In the genomic region with DNA sequence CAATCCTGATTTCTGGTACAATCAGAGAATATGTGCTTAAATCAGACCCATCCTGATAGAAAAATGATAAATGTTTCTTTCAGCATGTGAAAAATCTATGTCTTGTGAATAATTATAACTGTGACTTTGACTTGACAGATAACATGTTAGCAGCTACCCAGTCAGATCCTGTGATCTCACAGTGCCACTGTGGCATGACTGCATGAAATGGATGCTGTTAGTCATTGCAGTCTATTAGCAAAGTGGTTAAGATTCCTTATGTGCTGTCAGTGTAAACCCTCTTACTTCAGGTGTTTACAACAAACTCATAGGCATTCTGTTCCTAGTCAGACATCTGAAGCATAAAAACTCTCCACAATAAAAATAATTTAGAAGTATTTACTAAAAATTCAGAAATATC, we compare ENCODE assay signal across 11 cellular contexts.
DNase-seq lines count a peak whose midpoint lies in the region; ATAC-seq lines count a peak whose summit lies in the region.
"Had no signal": no experiment of that assay in that cellular context is flagged by ENCODE, and none has a peak within 500 bp of the region (broad histone marks: within the 10 kb centered on the region; RNA-seq: fewer than 3 reads in every experiment).

No MANE protein-coding gene starts in this region.

- peak overlapping the region; percentile 70 for H3K9ac ChIP-seq in mesenchymal stem cell (ENCODE audit: low read length)

- no peaks in the 10 kb centered on the region for H3K4me1 ChIP-seq in mesenchymal stem cell (ENCODE audit: control insufficient read depth, insufficient read depth, low read depth, low read length)

- H3K23ac ChIP-seq in mesenchymal stem cell (ENCODE audit: low read length in 2 of 2): no peak overlapping the region

- H2AK5ac ChIP-seq in mesenchymal stem cell (ENCODE audit: low read length, severe bottlenecking): no peak overlapping the region

- H3K9me3 ChIP-seq in mesenchymal stem cell (ENCODE audit: control insufficient read depth, low read length): no peaks in the 10 kb centered on the region

- no peak overlapping the region for H3K14ac ChIP-seq in mesenchymal stem cell (ENCODE audit: low read length in 2 of 2)

- no peak overlapping the region for H4K91ac ChIP-seq in mesenchymal stem cell (ENCODE audit: low read length)

- H3K79me1 ChIP-seq in mesenchymal stem cell (replicated peaks; ENCODE audit: low read length, poor library complexity, severe bottlenecking): no peaks in the 10 kb centered on the region

- no peak overlapping the region for H2AFZ ChIP-seq in mesenchymal stem cell (ENCODE audit: low read depth, low read length)

- H3K36me3 ChIP-seq in mesenchymal stem cell (ENCODE audit: control insufficient read depth in 1 of 2, insufficient read depth in 2 of 2, low read depth in 1 of 2, low read length in 2 of 2): no peaks in the 10 kb centered on the region

- H4K8ac ChIP-seq in mesenchymal stem cell (ENCODE audit: low read length): no peak overlapping the region

- no peak overlapping the region for H3K27ac ChIP-seq in mesenchymal stem cell (ENCODE audit: low read length, poor library complexity, severe bottlenecking)

- H3K4me2 ChIP-seq in mesenchymal stem cell (ENCODE audit: low read length, poor library complexity, severe bottlenecking): no peak overlapping the region

- H2BK120ac ChIP-seq in mesenchymal stem cell (ENCODE audit: low read depth, low read length): no peak overlapping the region

- H2BK12ac ChIP-seq in mesenchymal stem cell (ENCODE audit: low read length in 2 of 2): no peak overlapping the region

- DNase-seq in GM03348 (ENCODE audit: low spot score) (peak; percentile 41), amniotic stem cell (lab: John Stamatoyannopoulos, UW) (peak; percentile 11), mesenchymal stem cell (peak; percentile 60), NCI-H2227 (lab: John Stamatoyannopoulos, UW; ENCODE audit: unreplicated experiment) (no peak), NCI-H748 treated with DMSO at 0.1 percent for 48 hours (lab: John Stamatoyannopoulos, UW) (no peak)
- no peak for DNase-seq in activated naive CD4-positive, alpha-beta T cell treated with anti-CD3 and anti-CD28 coated beads, Interleukin-2, amount 50 U/mL, for 16 hours
- DNase-seq: central memory CD4-positive, alpha-beta T cell; DMS 273 treated with DMSO at 0.1 percent for 48 hours; naive thymus-derived CD8-positive, alpha-beta T cell had no signal

- H3K4ac ChIP-seq in mesenchymal stem cell (ENCODE audit: low read depth in 1 of 2, low read length in 2 of 2): no peak overlapping the region

- ATAC-seq in HG03159 (IDR thresholded peaks at IDR 0.05; ENCODE audit: unreplicated experiment) (peak; percentile 41), GM18517 (IDR thresholded peaks at IDR 0.05; ENCODE audit: unreplicated experiment) (no peak)
- ATAC-seq: naive thymus-derived CD8-positive, alpha-beta T cell had no signal

- H2BK15ac ChIP-seq in mesenchymal stem cell (ENCODE audit: low read depth, poor library complexity, severe bottlenecking): no peak overlapping the region

- H2BK5ac ChIP-seq in mesenchymal stem cell (ENCODE audit: low read depth, low read length, poor library complexity, severe bottlenecking): no peak overlapping the region

- no peak overlapping the region for H3K4me3 ChIP-seq in mesenchymal stem cell (ENCODE audit: insufficient read depth in 1 of 2, low read depth in 1 of 2, low read length in 2 of 2)

- no peak overlapping the region for H3K18ac ChIP-seq in mesenchymal stem cell (ENCODE audit: low read depth in 1 of 2, low read length in 2 of 2)

- no peaks in the 10 kb centered on the region for H3K27me3 ChIP-seq in mesenchymal stem cell (ENCODE audit: control insufficient read depth in 1 of 2, insufficient read depth in 1 of 2, low read length in 2 of 2)

Comparison
In these comparisons a context has a peak if more than half of its experiments do, and no peak if none do; other contexts are left out.
1. DNase-seq: peak in GM03348 (single experiment), amniotic stem cell (single experiment) and mesenchymal stem cell (single experiment); none in activated naive CD4-positive, alpha-beta T cell treated with anti-CD3 and anti-CD28 coated beads, Interleukin-2, amount 50 U/mL, for 16 hours (single experiment), NCI-H2227 (single experiment) and NCI-H748 treated with DMSO at 0.1 percent for 48 hours (single experiment).